Comparison of ENCODE assay signal across 8 cellular contexts in the genomic region with DNA sequence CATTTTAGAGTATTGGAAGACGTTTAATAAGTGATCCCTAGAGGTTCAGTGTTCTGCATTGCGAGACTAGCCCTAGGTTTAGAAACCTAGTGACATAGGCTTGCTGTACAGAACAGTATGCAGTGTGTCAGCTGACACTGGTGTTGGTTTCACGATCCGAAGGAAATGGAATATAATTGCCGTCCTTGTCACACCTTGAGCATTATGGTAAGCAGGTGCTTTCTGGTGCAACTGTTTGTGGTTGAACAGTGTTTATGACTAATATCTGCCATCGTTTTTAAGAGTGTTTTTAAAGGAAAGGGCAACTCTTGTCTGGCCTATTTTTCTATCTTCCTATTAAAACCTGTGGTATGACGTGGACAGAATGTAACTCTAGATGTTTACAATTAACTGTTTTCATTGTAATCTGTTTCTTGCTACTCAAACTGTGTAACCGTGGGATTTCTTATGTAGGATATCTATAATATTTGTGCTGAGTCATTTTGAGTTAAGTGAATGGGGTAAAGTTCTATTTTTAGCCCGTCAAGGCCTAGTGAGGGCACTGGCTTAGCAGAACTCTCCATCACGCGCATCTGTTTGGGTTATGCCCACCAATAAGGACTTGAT. TPM values are rescaled to one million over a fixed set of nuclear protein-coding genes. Genes with fewer than 3 reads are reported as not detected.
DNase-seq lines count a peak whose midpoint lies in the region; ATAC-seq, FAIRE-seq and TF ChIP-seq lines count a peak whose summit lies in the region.

No MANE protein-coding gene starts in this region.

- intact Hi-C loops in K562 (cut with micrococcal nuclease): loop anchor here (5.0 kb wide), 1 partner anchor 73 kb away; a partner anchor contains a TSS

- peak overlapping the region in 1 of 2 experiments; percentile 46; a peak in 2 of 4 replicates for H3K9ac ChIP-seq in K562 (ENCODE audit: insufficient read depth in 1 of 2, low read depth in 2 of 2, low read length in 2 of 2)

- H3K9me1 ChIP-seq in K562 (ENCODE audit: control insufficient read depth, insufficient read depth, low read length): no peaks in the 10 kb centered on the region

- H3K36me3 ChIP-seq in ACC112 (ENCODE audit: insufficient read depth, low read length) (peaks cover 30% of the 10 kb centered on the region), K562 (ENCODE audit: control insufficient read depth, insufficient read depth, low read length) (peaks cover 55% of the 10 kb centered on the region), neutrophil (peaks cover 34% of the 10 kb centered on the region)

- no peaks in the 10 kb centered on the region for H3K27me3 ChIP-seq in ACC112 (ENCODE audit: insufficient read depth, low read length)
- no peaks in the 10 kb centered on the region for H3K27me3 ChIP-seq in K562 (ENCODE audit: control insufficient read depth in 2 of 2, insufficient read depth in 2 of 2, low read length in 2 of 2)
- no peaks in the 10 kb centered on the region for H3K27me3 ChIP-seq in neutrophil

- H2AFZ ChIP-seq in ACC112 (ENCODE audit: low read length, unreplicated experiment) (peak overlapping the region; percentile 24), K562 (ENCODE audit: low read depth, low read length) (peak overlapping the region; percentile 37)

- TF ChIP-seq EP300 in K562 (IDR thresholded peaks at IDR 0.05; ENCODE audit: low read length): peak; percentile 39; the same call in 1 of the 2 replicates

- H3K4me1 ChIP-seq in ACC112 (ENCODE audit: control insufficient read depth, insufficient read depth, low read length, unreplicated experiment) (peaks cover 11% of the 10 kb centered on the region), K562 (replicated peaks in 1 of 2; ENCODE audit: control insufficient read depth in 2 of 2, insufficient read depth in 2 of 2, low read length in 2 of 2) (peaks cover 0 to 13% of the 10 kb centered on the region in 2 experiments; a peak in 3 of 5 replicates), neutrophil (ENCODE audit: control insufficient read depth in 1 of 2, insufficient read depth in 1 of 2, low read depth in 1 of 2, low read length in 1 of 2) (peaks cover 52 to 56% of the 10 kb centered on the region in 2 experiments)

- peak overlapping the region; percentile 78 for H3K4me2 ChIP-seq in K562 (ENCODE audit: insufficient read depth, low read length)

- H3K79me2 ChIP-seq in ACC112 (ENCODE audit: control insufficient read depth, insufficient read depth, low read length, unreplicated experiment) (peaks cover 3% of the 10 kb centered on the region), K562 (ENCODE audit: control insufficient read depth, insufficient read depth, low read length) (peaks cover 38% of the 10 kb centered on the region)

- in situ Hi-C loops in K562 (cut with MboI): no loop called here

- TF ChIP-seq CTCF in K562 (IDR thresholded peaks at IDR 0.05 in 2 of 3, conservative IDR thresholded peaks at IDR 0.05 in 1 of 3; ENCODE audit: insufficient read depth in 2 of 3, low read depth in 1 of 3, low read length in 3 of 3) (no peak), neutrophil (IDR thresholded peaks at IDR 0.05) (no peak)

- peak; percentile 56 for FAIRE-seq in K562 (lab: Jason Lieb, UNC)

- DNase-seq in NCI-H2196 (lab: John Stamatoyannopoulos, UW; ENCODE audit: unreplicated experiment) (peak; percentile 82), K562 (ENCODE audit: extremely low read depth in 1 of 4, low spot score in 3 of 4) (peak in 2 of 4 experiments; percentile 60), UCSD-AML1 (lab: John Stamatoyannopoulos, UW; ENCODE audit: unreplicated experiment) (no peak), cerebellar nuclear complex (lab: John Stamatoyannopoulos, UW) (no peak)

- H3K27ac ChIP-seq in ACC112 (ENCODE audit: low read depth, low read length) (peak overlapping the region; percentile 71), K562 (ENCODE audit: extremely low read depth, low read depth, low read length) (peak overlapping the region; percentile 77), neutrophil (peak overlapping the region; percentile 66)

- ATAC-seq in GM18505 (IDR thresholded peaks at IDR 0.05; ENCODE audit: unreplicated experiment) (peak; percentile 94), HG02852 (IDR thresholded peaks at IDR 0.05; ENCODE audit: unreplicated experiment) (peak; percentile 96), K562 (peak; percentile 74)

- no TSS peak for BruUV-seq in K562 (replicated peaks; lab: Mats Ljungman, UMichigan)

- no peak overlapping the region; the same call in 1 of the 2 replicates for H3K4me3 ChIP-seq in ACC112 (ENCODE audit: low read depth, low read length)
- no peak overlapping the region for H3K4me3 ChIP-seq in K562
- H3K4me3 ChIP-seq in neutrophil (ENCODE audit: low read depth in 1 of 2, low read length in 1 of 2): no peak overlapping the region

- POLR2A ChIA-PET in K562 (lab: Yijun Ruan, JAX): interaction anchor here (1.0 to 1.7 kb wide), 3 partner anchors 10 to 18 kb away, joined by 3 to 4 read pairs (median 3); no protein-coding TSS in a partner anchor

- no peak for TF ChIP-seq RAD21 in K562 (CRISPR knock-in tag; conservative IDR thresholded peaks at IDR 0.05 in 1 of 2, IDR thresholded peaks at IDR 0.05 in 1 of 2)

- H4K20me1 ChIP-seq in K562 (replicated peaks; ENCODE audit: control insufficient read depth, insufficient read depth, low read length): 0 out of 2 replicates have a peak, but pooled peaks cover 6% of the 10 kb centered on the region

- no peak for TF ChIP-seq POLR2A in GM18505 (IDR thresholded peaks at IDR 0.05; ENCODE audit: borderline replicate concordance, extremely low read depth, insufficient read depth, insufficient read length)
- TF ChIP-seq POLR2A in K562 (conservative IDR thresholded peaks at IDR 0.05): no peak

- WGBS in K562 (ENCODE audit: insufficient coverage, low coverage, missing lambda C conversion rate): 13% methylated on average over 11 of the region's 11 CpGs

- H3K9me3 ChIP-seq in K562 (replicated peaks; ENCODE audit: control insufficient read depth, insufficient read depth, low read depth, low read length): no peaks in the 10 kb centered on the region
- no peaks in the 10 kb centered on the region for H3K9me3 ChIP-seq in neutrophil

- CTCF ChIA-PET in K562 (lab: Yijun Ruan, JAX; ENCODE audit: low intra/inter-chr PET ratio): no interaction called here

TF ChIP-seq in K562, 482 proteins besides CTCF, POLR2A, EP300 and RAD21 (continues in another document):
- TF ChIP-seq ZSCAN29 (IDR thresholded peaks at IDR 0.05) (no peak), NCOA2 (IDR thresholded peaks at IDR 0.05; ENCODE audit: partially characterized antibody in 2 of 2) (peak in 1 of 2 experiments; percentile 54), CCNT2 (IDR thresholded peaks at IDR 0.05; ENCODE audit: borderline replicate concordance, extremely low read depth, insufficient read length, low read depth, low read length) (no peak), JUN (IDR thresholded peaks at IDR 0.05; ENCODE audit: borderline replicate concordance, low read depth, low read length) (0 out of 2 replicates have a peak, but pooled peaks have one; percentile 12), JUN (CRISPR knock-in tag; IDR thresholded peaks at IDR 0.05; ENCODE audit: borderline replicate concordance) (no peak), NCOR1 (IDR thresholded peaks at IDR 0.05) (peak; percentile 33), PTBP1 (IDR thresholded peaks at IDR 0.05; ENCODE audit: low read depth, low read length) (no peak), L3MBTL2 (IDR thresholded peaks at IDR 0.05) (peak; percentile 78), SMARCA4 (IDR thresholded peaks at IDR 0.05) (peak; percentile 78)
- TF ChIP-seq, protein P1, sequence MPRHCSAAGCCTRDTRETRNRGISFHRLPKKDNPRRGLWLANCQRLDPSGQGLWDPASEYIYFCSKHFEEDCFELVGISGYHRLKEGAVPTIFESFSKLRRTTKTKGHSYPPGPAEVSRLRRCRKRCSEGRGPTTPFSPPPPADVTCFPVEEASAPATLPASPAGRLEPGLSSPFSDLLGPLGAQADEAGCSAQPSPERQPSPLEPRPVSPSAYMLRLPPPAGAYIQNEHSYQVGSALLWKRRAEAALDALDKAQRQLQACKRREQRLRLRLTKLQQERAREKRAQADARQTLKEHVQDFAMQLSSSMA (CRISPR knock-in tag; IDR thresholded peaks at IDR 0.05): no peak
- TF ChIP-seq, protein P2, sequence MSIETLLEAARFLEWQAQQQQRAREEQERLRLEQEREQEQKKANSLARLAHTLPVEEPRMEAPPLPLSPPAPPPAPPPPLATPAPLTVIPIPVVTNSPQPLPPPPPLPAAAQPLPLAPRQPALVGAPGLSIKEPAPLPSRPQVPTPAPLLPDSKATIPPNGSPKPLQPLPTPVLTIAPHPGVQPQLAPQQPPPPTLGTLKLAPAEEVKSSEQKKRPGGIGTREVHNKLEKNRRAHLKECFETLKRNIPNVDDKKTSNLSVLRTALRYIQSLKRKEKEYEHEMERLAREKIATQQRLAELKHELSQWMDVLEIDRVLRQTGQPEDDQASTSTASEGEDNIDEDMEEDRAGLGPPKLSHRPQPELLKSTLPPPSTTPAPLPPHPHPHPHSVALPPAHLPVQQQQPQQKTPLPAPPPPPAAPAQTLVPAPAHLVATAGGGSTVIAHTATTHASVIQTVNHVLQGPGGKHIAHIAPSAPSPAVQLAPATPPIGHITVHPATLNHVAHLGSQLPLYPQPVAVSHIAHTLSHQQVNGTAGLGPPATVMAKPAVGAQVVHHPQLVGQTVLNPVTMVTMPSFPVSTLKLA (conservative IDR thresholded peaks at IDR 0.05): 0 out of 4 replicates have a peak, but pooled peaks of 1 of the 2 experiments have one; percentile 18

RNA-seq across cellular contexts. Expression of a gene that starts 53.8 kb away (rescaled TPM):
- total RNA-seq in K562 (2011; cell fraction: chromatin; rRNA removed; ENCODE audit: low replicate concordance): 61.0 and 70.3 TPM in 2 replicates
- total RNA-seq in K562 (2011; cell fraction: nucleolus; rRNA removed): 50.4 and 54.0 TPM in 2 replicates
- total RNA-seq in K562 (2011; cell fraction: nucleoplasm; rRNA removed): 45.9 and 49.3 TPM in 2 replicates
- total RNA-seq in K562 (2014; rRNA removed): 50.2 and 54.4 TPM in 2 replicates
- 44.8 and 45.5 TPM in 2 replicates for total RNA-seq in K562 (2014; rRNA removed; fragmentation: Illumina TruSeq; extraction: Trizol)
- 55.8 and 57.7 TPM in 2 replicates for total RNA-seq in K562 (2015; rRNA removed; fragmentation: Illumina TruSeq; extraction: Trizol)
- total RNA-seq in K562 (2021): 55.4 and 59.6 TPM in 2 replicates
- 31.4 and 41.2 TPM in 2 replicates for polyA plus RNA-seq in K562 (2011; rRNA removed)
- 37.0 and 43.7 TPM in 2 replicates for polyA plus RNA-seq in K562 (2011; cell fraction: cytosol; rRNA removed)
- polyA plus RNA-seq in K562 (2011; cell fraction: nucleus; rRNA removed): 37.0 and 46.2 TPM in 2 replicates
- polyA plus RNA-seq in K562 (2012): 45.4 TPM in 2 replicates
- 46.2 and 47.7 TPM in 2 replicates for polyA plus RNA-seq in K562 (2014; fragmentation: Illumina TruSeq; extraction: Trizol)
- 1 to 10 TPM; 2.1 to 2.7 TPM for polyA plus RNA-seq in K562 (2014; fragmentation: Nextera tagmentation; extraction: Ambion mirVana)
- 43.3 and 50.8 TPM in 2 replicates for polyA plus RNA-seq in K562 (2014; rRNA removed)
- polyA minus RNA-seq in K562 (2011; rRNA and poly(A)+ RNA removed): 51.1 and 64.3 TPM in 2 replicates
- polyA minus RNA-seq in K562 (2011; cell fraction: cytosol; rRNA and poly(A)+ RNA removed): 29.6 and 35.1 TPM in 2 replicates
- polyA minus RNA-seq in K562 (2011; cell fraction: nucleus; rRNA and poly(A)+ RNA removed): 26.1 and 34.0 TPM in 2 replicates
